In genomic region chr14:54102530-54102929, GRCh38 we compare ENCODE assay signal across 11 cellular contexts.
"Had no signal": no experiment of that assay in that cellular context is flagged by ENCODE, and none has a peak within 500 bp of the region (broad histone marks: within the 10 kb centered on the region; RNA-seq: fewer than 3 reads in every experiment).

No MANE protein-coding gene starts in this region.

- H3K36me3 Mint-ChIP-seq: IgD-negative memory B cell had no signal

- H3K4me3 Mint-ChIP-seq: GM23338, H9, HFFc6, IgD-negative memory B cell had no signal

- FAIRE-seq: H1, H54, HTR-8/SVneo had no signal

- DNase-seq: H9, HCEC 1CT, HFFc6, KBM-7 had no signal

- H3K4me1 Mint-ChIP-seq: IgD-negative memory B cell had no signal

- H3K27me3 Mint-ChIP-seq: IgD-negative memory B cell had no signal

- H3K9ac ChIP-seq: KMS-11 had no signal

- H3K4me2 ChIP-seq: GM23338, KMS-11 had no signal

- H3K4me3 ChIP-seq: GM23338 had no signal

- H3K27ac Mint-ChIP-seq: GM23338, H9, HFFc6, IgD-negative memory B cell had no signal

- H2AFZ ChIP-seq: GM23338 had no signal

- ATAC-seq: GM23338 had no signal

- H3K9me3 Mint-ChIP-seq: GM23338, H9, HFFc6 had no signal

- H3K27ac ChIP-seq: HL-60, KMS-11 had no signal
